Comparison of ENCODE assay signal across 26 cellular contexts in genomic region chr5:175642998-175643397, GRCh38. TPM values are rescaled to one million over a fixed set of nuclear protein-coding genes. Genes with fewer than 3 reads are reported as not detected.
DNase-seq lines count a peak whose midpoint lies in the region; ATAC-seq and TF ChIP-seq lines count a peak whose summit lies in the region.
"Had no signal": no experiment of that assay in that cellular context is flagged by ENCODE, and none has a peak within 500 bp of the region (broad histone marks: within the 10 kb centered on the region; RNA-seq: fewer than 3 reads in every experiment).

No MANE protein-coding gene starts in this region.

- no peaks in the 10 kb centered on the region for H4K20me1 ChIP-seq in mammary epithelial cell (ENCODE audit: insufficient read depth, low read length)
- H4K20me1 ChIP-seq: BLaER1 treated with 17β-estradiol and CSF1 and Interleukin-3, amounts not matched to agents 10 nM and 100 nM had no signal

- no peak overlapping the region for H3K4me3 Mint-ChIP-seq in activated CD4-positive, alpha-beta memory T cell treated with anti-CD3 and anti-CD28 coated beads for 36 hours
- no peak overlapping the region for H3K4me3 Mint-ChIP-seq in activated CD4-positive, alpha-beta memory T cell treated with anti-CD3 and anti-CD28 coated beads, Interleukin-2, amount 10 ng/mL, durations not matched to agents 7 days and 5 days
- no peak overlapping the region for H3K4me3 Mint-ChIP-seq in MCF 10A (ENCODE audit: unreplicated experiment)
- H3K4me3 Mint-ChIP-seq in WTC11, result no peak overlapping the region
- H3K4me3 Mint-ChIP-seq: CD4-positive, alpha-beta T cell; GM23338; HFFc6 had no signal

- no peaks in the 10 kb centered on the region for H3K9me3 ChIP-seq in mammary epithelial cell (replicated peaks; ENCODE audit: insufficient read depth, low read length)
- H3K9me3 ChIP-seq: A549, HAP-1, SJCRH30 had no signal

- intact Hi-C loops in activated CD4-positive, alpha-beta memory T cell treated with anti-CD3 and anti-CD28 coated beads for 36 hours (cut with micrococcal nuclease), result no loop called here
- intact Hi-C loops in MCF 10A (cut with micrococcal nuclease) (no loop called here), mammary epithelial cell (cut with micrococcal nuclease) (loop anchor here (1.0 kb wide), 1 partner anchor 22 kb away; no protein-coding TSS in a partner anchor)

- no peak overlapping the region for H2AFZ ChIP-seq in mammary epithelial cell (ENCODE audit: low read depth, low read length)
- H2AFZ ChIP-seq: GM23338 had no signal

- no peaks in the 10 kb centered on the region for H3K27me3 ChIP-seq in mammary epithelial cell (ENCODE audit: insufficient read depth, low read length)
- H3K27me3 ChIP-seq: BLaER1 treated with 17β-estradiol and CSF1 and Interleukin-3, amounts not matched to agents 10 nM and 100 nM; SJCRH30 had no signal

- no peak overlapping the region for H3K27ac Mint-ChIP-seq in activated CD4-positive, alpha-beta memory T cell treated with anti-CD3 and anti-CD28 coated beads for 36 hours
- no peak overlapping the region for H3K27ac Mint-ChIP-seq in activated CD4-positive, alpha-beta memory T cell treated with anti-CD3 and anti-CD28 coated beads, Interleukin-2, amount 10 ng/mL, durations not matched to agents 7 days and 5 days
- no peak overlapping the region for H3K27ac Mint-ChIP-seq in MCF 10A (ENCODE audit: low read depth, unreplicated experiment)
- H3K27ac Mint-ChIP-seq in WTC11, result 0 out of 2 replicates have a peak overlapping the region, but pooled peaks have one; percentile 6
- H3K27ac Mint-ChIP-seq: CD4-positive, alpha-beta T cell; GM23338; HFFc6 had no signal

- WGBS in mammary epithelial cell (ENCODE audit: low coverage, missing lambda C conversion rate), result 46% methylated on average over 3 of the region's 4 CpGs

- CTCF ChIA-PET in activated CD4-positive, alpha-beta memory T cell treated with anti-CD3 and anti-CD28 coated beads for 36 hours (lab: Charles Lee), result no interaction called here
- CTCF ChIA-PET in activated CD4-positive, alpha-beta memory T cell treated with anti-CD3 and anti-CD28 coated beads, Interleukin-2, amount 10 ng/mL, durations not matched to agents 7 days and 5 days (lab: Charles Lee), result no interaction called here
- CTCF ChIA-PET in MCF 10A (lab: Yijun Ruan, JAX), result interaction anchor here (0.7 to 0.9 kb wide), 2 partner anchors 31 to 179 kb away, joined by 4 to 8 read pairs; no protein-coding TSS in a partner anchor
- CTCF ChIA-PET in mammary epithelial cell (lab: Charles Lee; ENCODE audit: low non-redundant PET), result no interaction called here
- CTCF ChIA-PET in WTC11 (lab: Charles Lee), result interaction anchor here (0.9 kb wide), 1 partner anchor 76 kb away, joined by 4 read pairs; no protein-coding TSS in a partner anchor

- POLR2A ChIA-PET in activated CD4-positive, alpha-beta memory T cell treated with anti-CD3 and anti-CD28 coated beads for 36 hours (lab: Charles Lee), result no interaction called here
- POLR2A ChIA-PET in activated CD4-positive, alpha-beta memory T cell treated with anti-CD3 and anti-CD28 coated beads, Interleukin-2, amount 10 ng/mL, durations not matched to agents 7 days and 5 days (lab: Charles Lee), result no interaction called here
- POLR2A ChIA-PET in MCF 10A (lab: Yijun Ruan, JAX), result no interaction called here
- POLR2A ChIA-PET in WTC11 (lab: Charles Lee), result no interaction called here

- DNase-seq in activated CD4-positive, alpha-beta memory T cell treated with anti-CD3 and anti-CD28 coated beads for 36 hours, result peak; percentile 37
- DNase-seq in activated CD4-positive, alpha-beta memory T cell treated with anti-CD3 and anti-CD28 coated beads, Interleukin-2, amount 10 ng/mL, durations not matched to agents 7 days and 5 days, result no peak
- DNase-seq in MCF 10A (ENCODE audit: unreplicated experiment), result peak; percentile 44
- no peak for DNase-seq in mammary epithelial cell
- no peak for DNase-seq in WTC11 (ENCODE audit: low spot score)
- DNase-seq: AML-193; CD4-positive, alpha-beta T cell; HFFc6; Karpas-422; MV-4-11; NCI-H1105; NCI-H1436 treated with DMSO at 0.1 percent for 48 hours; NCI-H187 treated with DMSO at 0.1 percent for 48 hours; NCI-H524; NCI-H774; NK-92 treated with Interleukin-12 subunit alpha and Interleukin-12 subunit beta, amount 100 ng/mL, for 24 hours; PC-3; SJCRH30 had no signal

- H3K4me2 ChIP-seq in mammary epithelial cell (ENCODE audit: insufficient read depth, low read depth, low read length), result no peak overlapping the region
- H3K4me2 ChIP-seq: A549; BLaER1 treated with 17β-estradiol and CSF1 and Interleukin-3, amounts not matched to agents 10 nM and 100 nM; GM23338 had no signal

- TF ChIP-seq CTCF in MCF 10A (IDR thresholded peaks at IDR 0.05; ENCODE audit: unreplicated experiment) (no peak), mammary epithelial cell (conservative IDR thresholded peaks at IDR 0.05 in 1 of 2, IDR thresholded peaks at IDR 0.05 in 1 of 2; ENCODE audit: extremely low read depth in 1 of 2, insufficient read depth in 1 of 2, low read depth in 1 of 2, low read length in 2 of 2) (no peak), WTC11 (IDR thresholded peaks at IDR 0.05) (no peak)

- no peaks in the 10 kb centered on the region for H3K36me3 Mint-ChIP-seq in activated CD4-positive, alpha-beta memory T cell treated with anti-CD3 and anti-CD28 coated beads for 36 hours
- H3K36me3 Mint-ChIP-seq in activated CD4-positive, alpha-beta memory T cell treated with anti-CD3 and anti-CD28 coated beads, Interleukin-2, amount 10 ng/mL, durations not matched to agents 7 days and 5 days (ENCODE audit: low read depth), result peaks cover 3% of the 10 kb centered on the region
- H3K36me3 Mint-ChIP-seq in MCF 10A (ENCODE audit: insufficient read depth, unreplicated experiment) (no peaks in the 10 kb centered on the region), WTC11 (peaks cover 18% of the 10 kb centered on the region)

- no peaks in the 10 kb centered on the region for H3K9me3 Mint-ChIP-seq in activated CD4-positive, alpha-beta memory T cell treated with anti-CD3 and anti-CD28 coated beads for 36 hours
- H3K9me3 Mint-ChIP-seq in activated CD4-positive, alpha-beta memory T cell treated with anti-CD3 and anti-CD28 coated beads, Interleukin-2, amount 10 ng/mL, durations not matched to agents 7 days and 5 days, result peaks cover 13% of the 10 kb centered on the region
- H3K9me3 Mint-ChIP-seq in MCF 10A (ENCODE audit: unreplicated experiment) (no peaks in the 10 kb centered on the region), WTC11 (peaks cover 23% of the 10 kb centered on the region)
- H3K9me3 Mint-ChIP-seq: CD4-positive, alpha-beta T cell had no signal

- H3K4me1 Mint-ChIP-seq in activated CD4-positive, alpha-beta memory T cell treated with anti-CD3 and anti-CD28 coated beads for 36 hours (ENCODE audit: low read depth), result peaks cover 18% of the 10 kb centered on the region
- peaks cover 6% of the 10 kb centered on the region for H3K4me1 Mint-ChIP-seq in activated CD4-positive, alpha-beta memory T cell treated with anti-CD3 and anti-CD28 coated beads, Interleukin-2, amount 10 ng/mL, durations not matched to agents 7 days and 5 days
- no peaks in the 10 kb centered on the region for H3K4me1 Mint-ChIP-seq in MCF 10A (ENCODE audit: insufficient read depth, unreplicated experiment)
- H3K4me1 Mint-ChIP-seq in WTC11, result peaks cover 29% of the 10 kb centered on the region

- in situ Hi-C loops in mammary epithelial cell (cut with MboI; ENCODE audit: low sequenced_read_pairs in 2 of 2), result no loop called here

- H3K4me1 ChIP-seq in mammary epithelial cell (ENCODE audit: insufficient read depth, low read length), result no peaks in the 10 kb centered on the region
- H3K4me1 ChIP-seq: A549, SJCRH30 had no signal

- BruUV-seq in MCF 10A (replicated peaks; lab: Mats Ljungman, UMichigan) (no TSS peak), mammary epithelial cell (replicated peaks; lab: Mats Ljungman, UMichigan) (no TSS peak)

- dilution Hi-C loops in mammary epithelial cell (cut with HindIII; ENCODE audit: low sequenced_read_pairs), result no loop called here

- no peaks in the 10 kb centered on the region for H3K36me3 ChIP-seq in mammary epithelial cell (ENCODE audit: insufficient read depth, low read length)
- H3K36me3 ChIP-seq: BLaER1 treated with 17β-estradiol and CSF1 and Interleukin-3, amounts not matched to agents 10 nM and 100 nM; HAP-1; SJCRH30 had no signal

- no peak overlapping the region for H3K4me3 ChIP-seq in mammary epithelial cell (replicated peaks in 1 of 3; ENCODE audit: insufficient read depth in 1 of 3, low read depth in 2 of 3, low read length in 3 of 3)
- H3K4me3 ChIP-seq: A549; BLaER1 treated with 17β-estradiol and CSF1 and Interleukin-3, amounts not matched to agents 10 nM and 100 nM; GM23338; HAP-1; SJCRH30 had no signal

- H3K27me3 Mint-ChIP-seq in activated CD4-positive, alpha-beta memory T cell treated with anti-CD3 and anti-CD28 coated beads for 36 hours, result no peaks in the 10 kb centered on the region
- H3K27me3 Mint-ChIP-seq in activated CD4-positive, alpha-beta memory T cell treated with anti-CD3 and anti-CD28 coated beads, Interleukin-2, amount 10 ng/mL, durations not matched to agents 7 days and 5 days, result peaks cover 22% of the 10 kb centered on the region
- peaks cover 8% of the 10 kb centered on the region for H3K27me3 Mint-ChIP-seq in MCF 10A (ENCODE audit: insufficient read depth, unreplicated experiment)
- peaks cover 3% of the 10 kb centered on the region; the same call in 1 of the 2 replicates for H3K27me3 Mint-ChIP-seq in WTC11 (ENCODE audit: low read depth)
- H3K27me3 Mint-ChIP-seq: CD4-positive, alpha-beta T cell had no signal

- no peaks in the 10 kb centered on the region for H3K79me2 ChIP-seq in mammary epithelial cell (ENCODE audit: insufficient read depth, low read length)

- ATAC-seq in WTC11, result no peak
- ATAC-seq in GM21576 (IDR thresholded peaks at IDR 0.05; ENCODE audit: unreplicated experiment), result no peak
- ATAC-seq in GM21825 (IDR thresholded peaks at IDR 0.05; ENCODE audit: unreplicated experiment), result no peak
- ATAC-seq: A549, GM23338, HepG2, PC-3, Right ventricle myocardium inferior had no signal

- H3K9ac ChIP-seq in mammary epithelial cell (ENCODE audit: insufficient read depth, low read length), result no peak overlapping the region
- H3K9ac ChIP-seq: BLaER1 treated with 17β-estradiol and CSF1 and Interleukin-3, amounts not matched to agents 10 nM and 100 nM had no signal

- H3K27ac ChIP-seq in mammary epithelial cell (ENCODE audit: insufficient read depth, low read depth, low read length), result no peak overlapping the region
- H3K27ac ChIP-seq: A549; BLaER1 treated with 17β-estradiol and CSF1 and Interleukin-3, amounts not matched to agents 10 nM and 100 nM; SJCRH30 had no signal

TF ChIP-seq in WTC11, 78 proteins besides CTCF, POLR2A, EP300 and RAD21 (continues in another document):
- TF ChIP-seq FOXP1 (CRISPR knock-in tag; IDR thresholded peaks at IDR 0.05; ENCODE audit: borderline replicate concordance), result no peak

RNA-seq across cellular contexts. Expression of gene HRH2, which starts 14.9 kb away (rescaled TPM):
- total RNA-seq in activated CD4-positive, alpha-beta memory T cell treated with anti-CD3 and anti-CD28 coated beads for 36 hours, result 10 to 100 TPM; 11.6 to 11.8 TPM
- total RNA-seq in activated CD4-positive, alpha-beta memory T cell treated with anti-CD3 and anti-CD28 coated beads, Interleukin-2, amount 10 ng/mL, durations not matched to agents 7 days and 5 days, result 10 to 100 TPM; 13.4 to 13.7 TPM
- total RNA-seq in MCF 10A (2022), result not detected in 2 replicates
- total RNA-seq in mammary epithelial cell, result not detected
- 0.01 TPM for polyA plus RNA-seq in mammary epithelial cell
- polyA minus RNA-seq in mammary epithelial cell, result not detected
- 9.3 to 12.7 TPM (median 12.2 TPM) in 3 replicates for total RNA-seq in WTC11 (2021)
- total RNA-seq: HepG2, HFFc6, PC-3, SJCRH30 had no signal
- polyA plus RNA-seq: HepG2 had no signal

Comparison
In these comparisons a context has a peak if more than half of its experiments do, and no peak if none do; other contexts are left out.
1. DNase-seq: peak in activated CD4-positive, alpha-beta memory T cell treated with anti-CD3 and anti-CD28 coated beads for 36 hours (single experiment) and MCF 10A (single experiment); none in activated CD4-positive, alpha-beta memory T cell treated with anti-CD3 and anti-CD28 coated beads, Interleukin-2, amount 10 ng/mL, durations not matched to agents 7 days and 5 days (single experiment), mammary epithelial cell (single experiment) and WTC11 (single experiment).
2. CTCF ChIA-PET loops: an anchor here in MCF 10A (0.7 to 0.9 kb wide) and WTC11 (0.9 kb wide); none called in activated CD4-positive, alpha-beta memory T cell treated with anti-CD3 and anti-CD28 coated beads for 36 hours, activated CD4-positive, alpha-beta memory T cell treated with anti-CD3 and anti-CD28 coated beads, Interleukin-2, amount 10 ng/mL, durations not matched to agents 7 days and 5 days and mammary epithelial cell.
3. RNA of gene HRH2, which starts 14.9 kb away (total RNA-seq): 13.4 to 13.7 TPM in activated CD4-positive, alpha-beta memory T cell treated with anti-CD3 and anti-CD28 coated beads, Interleukin-2, amount 10 ng/mL, durations not matched to agents 7 days and 5 days, 11.6 to 11.8 TPM in activated CD4-positive, alpha-beta memory T cell treated with anti-CD3 and anti-CD28 coated beads for 36 hours and 9.3 to 12.7 TPM in WTC11; not detected in MCF 10A and not detected in mammary epithelial cell; every median in the first group is over 10 times any median in the second.